In the genomic region with DNA sequence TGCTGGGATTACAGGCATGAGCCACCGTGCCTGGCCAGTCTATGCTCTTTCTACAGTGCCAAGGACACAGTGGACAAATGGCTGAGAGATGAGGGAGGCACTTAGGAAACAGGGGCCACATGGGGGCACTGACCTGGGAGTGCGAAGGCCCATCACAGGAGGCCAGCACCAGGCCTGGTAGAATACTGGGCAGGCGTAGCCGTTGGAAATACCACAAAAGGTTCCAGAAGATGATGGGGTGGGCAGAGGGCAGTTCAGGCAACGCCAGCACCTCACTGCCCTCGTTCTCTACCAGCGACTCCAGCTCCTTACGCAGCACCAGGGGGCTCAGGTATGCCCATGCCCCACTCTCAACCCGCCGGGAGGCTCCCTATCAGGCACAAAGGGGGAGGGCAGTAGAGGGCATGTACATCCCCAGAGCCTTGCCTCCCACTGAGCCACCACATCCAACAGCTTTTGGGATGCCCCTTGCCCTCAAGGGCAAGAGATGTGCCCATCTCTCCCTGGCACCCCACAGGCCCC, we compare ENCODE assay signal across 2 cellular contexts.
TF ChIP-seq lines count a peak whose summit lies in the region.

No MANE protein-coding gene starts in this region.

TF ChIP-seq in SK-N-SH, 30 proteins besides CTCF, POLR2A, EP300 and RAD21:
- TF ChIP-seq TAF1 (IDR thresholded peaks at IDR 0.05; ENCODE audit: borderline replicate concordance, low read depth, low read length) (no peak), TCF12 (IDR thresholded peaks at IDR 0.05) (no peak), FOSL2 (IDR thresholded peaks at IDR 0.05; ENCODE audit: borderline replicate concordance, low read depth) (no peak), RXRA (IDR thresholded peaks at IDR 0.05; ENCODE audit: borderline replicate concordance, low read depth) (no peak)

TF ChIP-seq in SK-N-SH treated with all-trans-retinoic acid at 6 μM for 48 hours, 23 proteins besides CTCF, POLR2A, EP300 and RAD21:
- TF ChIP-seq, protein P1, sequence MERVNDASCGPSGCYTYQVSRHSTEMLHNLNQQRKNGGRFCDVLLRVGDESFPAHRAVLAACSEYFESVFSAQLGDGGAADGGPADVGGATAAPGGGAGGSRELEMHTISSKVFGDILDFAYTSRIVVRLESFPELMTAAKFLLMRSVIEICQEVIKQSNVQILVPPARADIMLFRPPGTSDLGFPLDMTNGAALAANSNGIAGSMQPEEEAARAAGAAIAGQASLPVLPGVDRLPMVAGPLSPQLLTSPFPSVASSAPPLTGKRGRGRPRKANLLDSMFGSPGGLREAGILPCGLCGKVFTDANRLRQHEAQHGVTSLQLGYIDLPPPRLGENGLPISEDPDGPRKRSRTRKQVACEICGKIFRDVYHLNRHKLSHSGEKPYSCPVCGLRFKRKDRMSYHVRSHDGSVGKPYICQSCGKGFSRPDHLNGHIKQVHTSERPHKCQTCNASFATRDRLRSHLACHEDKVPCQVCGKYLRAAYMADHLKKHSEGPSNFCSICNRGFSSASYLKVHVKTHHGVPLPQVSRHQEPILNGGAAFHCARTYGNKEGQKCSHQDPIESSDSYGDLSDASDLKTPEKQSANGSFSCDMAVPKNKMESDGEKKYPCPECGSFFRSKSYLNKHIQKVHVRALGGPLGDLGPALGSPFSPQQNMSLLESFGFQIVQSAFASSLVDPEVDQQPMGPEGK (CRISPR knock-in tag; IDR thresholded peaks at IDR 0.05; ENCODE audit: borderline replicate concordance): no peak
- TF ChIP-seq, protein P2, sequence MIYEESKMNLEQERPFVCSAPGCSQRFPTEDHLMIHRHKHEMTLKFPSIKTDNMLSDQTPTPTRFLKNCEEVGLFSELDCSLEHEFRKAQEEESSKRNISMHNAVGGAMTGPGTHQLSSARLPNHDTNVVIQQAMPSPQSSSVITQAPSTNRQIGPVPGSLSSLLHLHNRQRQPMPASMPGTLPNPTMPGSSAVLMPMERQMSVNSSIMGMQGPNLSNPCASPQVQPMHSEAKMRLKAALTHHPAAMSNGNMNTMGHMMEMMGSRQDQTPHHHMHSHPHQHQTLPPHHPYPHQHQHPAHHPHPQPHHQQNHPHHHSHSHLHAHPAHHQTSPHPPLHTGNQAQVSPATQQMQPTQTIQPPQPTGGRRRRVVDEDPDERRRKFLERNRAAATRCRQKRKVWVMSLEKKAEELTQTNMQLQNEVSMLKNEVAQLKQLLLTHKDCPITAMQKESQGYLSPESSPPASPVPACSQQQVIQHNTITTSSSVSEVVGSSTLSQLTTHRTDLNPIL (CRISPR knock-in tag; IDR thresholded peaks at IDR 0.05; ENCODE audit: low read depth): no peak
- TF ChIP-seq ZNF565 (CRISPR knock-in tag; conservative IDR thresholded peaks at IDR 0.05; ENCODE audit: low read depth) (no peak), SNAI2 (CRISPR knock-in tag; IDR thresholded peaks at IDR 0.05) (no peak), ZC3H10 (CRISPR knock-in tag; IDR thresholded peaks at IDR 0.05) (no peak), ZNF70 (CRISPR knock-in tag; IDR thresholded peaks at IDR 0.05) (no peak), RARB (CRISPR knock-in tag; IDR thresholded peaks at IDR 0.05) (no peak), ESRRG (CRISPR knock-in tag; IDR thresholded peaks at IDR 0.05) (no peak), ZFP3 (CRISPR knock-in tag; IDR thresholded peaks at IDR 0.05) (no peak), OSR1 (CRISPR knock-in tag; IDR thresholded peaks at IDR 0.05) (no peak), ARNTL (CRISPR knock-in tag; IDR thresholded peaks at IDR 0.05; ENCODE audit: borderline replicate concordance, low read depth) (no peak), TOX (CRISPR knock-in tag; IDR thresholded peaks at IDR 0.05; ENCODE audit: borderline replicate concordance) (no peak), ISL1 (CRISPR knock-in tag; IDR thresholded peaks at IDR 0.05) (no peak), ZFP30 (CRISPR knock-in tag; IDR thresholded peaks at IDR 0.05) (no peak), PPARA (CRISPR knock-in tag; IDR thresholded peaks at IDR 0.05; ENCODE audit: borderline replicate concordance) (no peak)
- TF ChIP-seq, protein P3, sequence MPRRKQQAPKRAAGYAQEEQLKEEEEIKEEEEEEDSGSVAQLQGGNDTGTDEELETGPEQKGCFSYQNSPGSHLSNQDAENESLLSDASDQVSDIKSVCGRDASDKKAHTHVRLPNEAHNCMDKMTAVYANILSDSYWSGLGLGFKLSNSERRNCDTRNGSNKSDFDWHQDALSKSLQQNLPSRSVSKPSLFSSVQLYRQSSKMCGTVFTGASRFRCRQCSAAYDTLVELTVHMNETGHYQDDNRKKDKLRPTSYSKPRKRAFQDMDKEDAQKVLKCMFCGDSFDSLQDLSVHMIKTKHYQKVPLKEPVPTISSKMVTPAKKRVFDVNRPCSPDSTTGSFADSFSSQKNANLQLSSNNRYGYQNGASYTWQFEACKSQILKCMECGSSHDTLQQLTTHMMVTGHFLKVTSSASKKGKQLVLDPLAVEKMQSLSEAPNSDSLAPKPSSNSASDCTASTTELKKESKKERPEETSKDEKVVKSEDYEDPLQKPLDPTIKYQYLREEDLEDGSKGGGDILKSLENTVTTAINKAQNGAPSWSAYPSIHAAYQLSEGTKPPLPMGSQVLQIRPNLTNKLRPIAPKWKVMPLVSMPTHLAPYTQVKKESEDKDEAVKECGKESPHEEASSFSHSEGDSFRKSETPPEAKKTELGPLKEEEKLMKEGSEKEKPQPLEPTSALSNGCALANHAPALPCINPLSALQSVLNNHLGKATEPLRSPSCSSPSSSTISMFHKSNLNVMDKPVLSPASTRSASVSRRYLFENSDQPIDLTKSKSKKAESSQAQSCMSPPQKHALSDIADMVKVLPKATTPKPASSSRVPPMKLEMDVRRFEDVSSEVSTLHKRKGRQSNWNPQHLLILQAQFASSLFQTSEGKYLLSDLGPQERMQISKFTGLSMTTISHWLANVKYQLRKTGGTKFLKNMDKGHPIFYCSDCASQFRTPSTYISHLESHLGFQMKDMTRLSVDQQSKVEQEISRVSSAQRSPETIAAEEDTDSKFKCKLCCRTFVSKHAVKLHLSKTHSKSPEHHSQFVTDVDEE (CRISPR knock-in tag; IDR thresholded peaks at IDR 0.05): no peak
- TF ChIP-seq, protein P4, sequence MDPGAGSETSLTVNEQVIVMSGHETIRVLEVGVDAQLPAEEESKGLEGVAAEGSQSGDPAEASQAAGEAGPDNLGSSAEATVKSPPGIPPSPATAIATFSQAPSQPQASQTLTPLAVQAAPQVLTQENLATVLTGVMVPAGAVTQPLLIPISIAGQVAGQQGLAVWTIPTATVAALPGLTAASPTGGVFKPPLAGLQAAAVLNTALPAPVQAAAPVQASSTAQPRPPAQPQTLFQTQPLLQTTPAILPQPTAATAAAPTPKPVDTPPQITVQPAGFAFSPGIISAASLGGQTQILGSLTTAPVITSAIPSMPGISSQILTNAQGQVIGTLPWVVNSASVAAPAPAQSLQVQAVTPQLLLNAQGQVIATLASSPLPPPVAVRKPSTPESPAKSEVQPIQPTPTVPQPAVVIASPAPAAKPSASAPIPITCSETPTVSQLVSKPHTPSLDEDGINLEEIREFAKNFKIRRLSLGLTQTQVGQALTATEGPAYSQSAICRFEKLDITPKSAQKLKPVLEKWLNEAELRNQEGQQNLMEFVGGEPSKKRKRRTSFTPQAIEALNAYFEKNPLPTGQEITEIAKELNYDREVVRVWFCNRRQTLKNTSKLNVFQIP (CRISPR knock-in tag; IDR thresholded peaks at IDR 0.05; ENCODE audit: borderline replicate concordance, low read depth): no peak
- TF ChIP-seq, protein P5, sequence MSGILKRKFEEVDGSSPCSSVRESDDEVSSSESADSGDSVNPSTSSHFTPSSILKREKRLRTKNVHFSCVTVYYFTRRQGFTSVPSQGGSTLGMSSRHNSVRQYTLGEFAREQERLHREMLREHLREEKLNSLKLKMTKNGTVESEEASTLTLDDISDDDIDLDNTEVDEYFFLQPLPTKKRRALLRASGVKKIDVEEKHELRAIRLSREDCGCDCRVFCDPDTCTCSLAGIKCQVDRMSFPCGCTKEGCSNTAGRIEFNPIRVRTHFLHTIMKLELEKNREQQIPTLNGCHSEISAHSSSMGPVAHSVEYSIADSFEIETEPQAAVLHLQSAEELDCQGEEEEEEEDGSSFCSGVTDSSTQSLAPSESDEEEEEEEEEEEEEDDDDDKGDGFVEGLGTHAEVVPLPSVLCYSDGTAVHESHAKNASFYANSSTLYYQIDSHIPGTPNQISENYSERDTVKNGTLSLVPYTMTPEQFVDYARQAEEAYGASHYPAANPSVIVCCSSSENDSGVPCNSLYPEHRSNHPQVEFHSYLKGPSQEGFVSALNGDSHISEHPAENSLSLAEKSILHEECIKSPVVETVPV (CRISPR knock-in tag; IDR thresholded peaks at IDR 0.05): no peak
